ENCODE assay signal across 36 cellular contexts in the genomic region with DNA sequence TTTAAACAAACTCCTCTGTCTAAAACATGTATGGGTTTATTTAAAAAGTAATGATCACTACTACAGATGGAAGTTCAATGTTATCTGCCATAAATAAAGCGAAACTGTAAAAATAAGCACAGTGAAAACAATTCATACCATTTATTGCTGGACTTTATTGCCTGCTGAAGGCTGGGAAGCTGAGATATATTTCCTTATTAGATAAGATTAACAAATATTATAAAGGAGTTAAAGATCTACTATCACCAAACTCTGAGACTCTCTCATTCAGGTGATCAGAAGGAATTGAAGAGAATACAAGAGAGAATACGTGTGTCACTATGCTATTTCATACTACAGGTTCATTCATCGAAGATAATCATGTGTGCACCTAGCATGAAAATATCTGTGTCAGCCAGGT.
"Had no signal": no experiment of that assay in that cellular context is flagged by ENCODE, and none has a peak within 500 bp of the region (broad histone marks: within the 10 kb centered on the region; RNA-seq: fewer than 3 reads in every experiment).

No MANE protein-coding gene starts in this region.

- DNase-seq: activated CD4-positive, alpha-beta memory T cell treated with anti-CD3 and anti-CD28 coated beads, Interleukin-2, amount 10 ng/mL, durations not matched to agents 7 days and 5 days; activated CD4-positive, alpha-beta T cell treated with anti-CD3 and anti-CD28 coated beads for 1 hour; activated CD4-positive, alpha-beta T cell treated with anti-CD3 and anti-CD28 coated beads for 36 hours; activated CD4-positive, alpha-beta T cell treated with anti-CD3 and anti-CD28 coated beads for 48 hours; activated CD4-positive, alpha-beta T cell treated with anti-CD3 and anti-CD28 coated beads, Interleukin-2, amount 10 ng/mL, durations not matched to agents 7 days and 5 days; activated CD4-positive, alpha-beta T cell treated with anti-CD3 and anti-CD28 coated beads, Interleukin-2, amount 50 U/mL, for 48 hours; activated CD4-positive, CD25-positive, alpha-beta regulatory T cell; activated CD8-positive, alpha-beta memory T cell treated with anti-CD3 and anti-CD28 coated beads, Interleukin-2, amount 50 U/mL, for 4 hours; activated effector memory CD4-positive, alpha-beta T cell treated with anti-CD3 and anti-CD28 coated beads, Interleukin-2, amount 50 U/mL, for 16 hours; activated gamma-delta T cell treated with Interleukin-2 at 50 U/mL for 16 hours; activated naive CD4-positive, alpha-beta T cell; activated naive CD4-positive, alpha-beta T cell treated with anti-CD3 and anti-CD28 coated beads for 36 hours; activated naive CD4-positive, alpha-beta T cell treated with anti-CD3 and anti-CD28 coated beads, Interleukin-2, amount 50 U/mL, for 16 hours; activated naive CD8-positive, alpha-beta T cell treated with anti-CD3 and anti-CD28 coated beads for 36 hours; activated T-cell treated with anti-CD3 and anti-CD28 coated beads for 4 hours; activated T-cell treated with anti-CD3 and anti-CD28 coated beads, Interleukin-2, amount 50 U/mL, for 1 hour; activated T-cell treated with anti-CD3 and anti-CD28 coated beads, Interleukin-2, amount 50 U/mL, for 4 hours; activated T-cell treated with anti-CD3 and anti-CD28 coated beads, Interleukin-2, amount 50 U/mL, for 72 hours; adrenal gland; amniotic stem cell; aorta; body of pancreas; brain microvascular endothelial cell; central memory CD4-positive, alpha-beta T cell; T-helper 1 cell; T-helper 2 cell; T-helper 9 cell; WERI-Rb-1 had no signal

- H3K9me3 Mint-ChIP-seq: activated CD4-positive, alpha-beta memory T cell treated with anti-CD3 and anti-CD28 coated beads, Interleukin-2, amount 10 ng/mL, durations not matched to agents 7 days and 5 days; activated CD4-positive, alpha-beta T cell treated with anti-CD3 and anti-CD28 coated beads, Interleukin-2, amount 10 ng/mL, durations not matched to agents 7 days and 5 days; activated naive CD8-positive, alpha-beta T cell treated with anti-CD3 and anti-CD28 coated beads for 36 hours; activated T-helper 17 cell treated with anti-CD3 and anti-CD28 coated beads, Interleukin-2, amount 50 U/mL, for 72 hours; T-helper 1 cell treated with Interleukin-12 subunit alpha and Interleukin-12 subunit beta and Interleukin-4 antibody, amounts not matched to agents 30 μg/mL and 1 μg/mL, for 36 hours; T-helper 2 cell treated with Interferon-gamma antibody and Interleukin-4, amounts not matched to agents 5 μg/mL and 100 μg/mL, for 36 hours had no signal

- H3K4me3 Mint-ChIP-seq: activated CD4-positive, alpha-beta memory T cell treated with anti-CD3 and anti-CD28 coated beads, Interleukin-2, amount 10 ng/mL, durations not matched to agents 7 days and 5 days; activated CD4-positive, alpha-beta T cell treated with anti-CD3 and anti-CD28 coated beads for 36 hours; activated CD4-positive, alpha-beta T cell treated with anti-CD3 and anti-CD28 coated beads, Interleukin-2, amount 10 ng/mL, durations not matched to agents 7 days and 5 days; activated naive CD4-positive, alpha-beta T cell treated with anti-CD3 and anti-CD28 coated beads for 36 hours; activated naive CD8-positive, alpha-beta T cell treated with anti-CD3 and anti-CD28 coated beads for 36 hours; activated T-cell treated with anti-CD3 and anti-CD28 coated beads, Interleukin-2, amount 50 U/mL, for 4 hours; activated T-cell treated with anti-CD3 and anti-CD28 coated beads, Interleukin-2, amount 50 U/mL, for 72 hours; activated T-helper 1 cell treated with anti-CD3 and anti-CD28 coated beads, Interleukin-12 subunit alpha, Interleukin-12 subunit beta, Interleukin-2, Interleukin-4 antibody, amounts not matched to agents 30 ng/mL and 10 ng/mL and 1 ng/mL, durations not matched to agents 14 hours and 24 hours and 36 hours; activated T-helper 17 cell treated with anti-CD3 and anti-CD28 coated beads, Interleukin-2, amount 50 U/mL, for 72 hours; T-helper 1 cell treated with Interleukin-12 subunit alpha and Interleukin-12 subunit beta and Interleukin-4 antibody, amounts not matched to agents 30 μg/mL and 1 μg/mL, for 36 hours; T-helper 2 cell treated with Interferon-gamma antibody and Interleukin-4, amounts not matched to agents 5 μg/mL and 100 μg/mL, for 36 hours; WTC11 had no signal

- H3K36me3 Mint-ChIP-seq: activated naive CD4-positive, alpha-beta T cell treated with anti-CD3 and anti-CD28 coated beads, Interleukin-2, amount 50 U/mL, for 72 hours; activated naive CD8-positive, alpha-beta T cell treated with anti-CD3 and anti-CD28 coated beads for 36 hours; WTC11 had no signal

- H3K27ac Mint-ChIP-seq: activated CD4-positive, alpha-beta memory T cell treated with anti-CD3 and anti-CD28 coated beads, Interleukin-2, amount 10 ng/mL, durations not matched to agents 7 days and 5 days; activated CD4-positive, alpha-beta T cell treated with anti-CD3 and anti-CD28 coated beads for 36 hours; activated CD4-positive, alpha-beta T cell treated with anti-CD3 and anti-CD28 coated beads, Interleukin-2, amount 10 ng/mL, durations not matched to agents 7 days and 5 days; activated naive CD4-positive, alpha-beta T cell treated with anti-CD3 and anti-CD28 coated beads for 36 hours; activated naive CD4-positive, alpha-beta T cell treated with anti-CD3 and anti-CD28 coated beads, Interleukin-2, amount 50 U/mL, for 72 hours; activated naive CD8-positive, alpha-beta T cell treated with anti-CD3 and anti-CD28 coated beads for 36 hours; activated T-cell treated with anti-CD3 and anti-CD28 coated beads, Interleukin-2, amount 50 U/mL, for 72 hours; activated T-helper 1 cell treated with anti-CD3 and anti-CD28 coated beads, Interleukin-12 subunit alpha, Interleukin-12 subunit beta, Interleukin-2, Interleukin-4 antibody, amounts not matched to agents 30 ng/mL and 10 ng/mL and 1 ng/mL, durations not matched to agents 14 hours and 24 hours and 36 hours; activated T-helper 17 cell treated with anti-CD3 and anti-CD28 coated beads, Interleukin-2, amount 50 U/mL, for 72 hours; T-helper 1 cell treated with Interleukin-12 subunit alpha and Interleukin-12 subunit beta and Interleukin-4 antibody, amounts not matched to agents 30 μg/mL and 1 μg/mL, for 36 hours; T-helper 2 cell treated with Interferon-gamma antibody and Interleukin-4, amounts not matched to agents 5 μg/mL and 100 μg/mL, for 36 hours; WTC11 had no signal

- H3K4me1 ChIP-seq: adrenal gland, body of pancreas, breast epithelium had no signal

- H3K36me3 ChIP-seq: adrenal gland, brain microvascular endothelial cell, breast epithelium, WERI-Rb-1 had no signal

- H3K27me3 Mint-ChIP-seq: activated CD4-positive, alpha-beta memory T cell treated with anti-CD3 and anti-CD28 coated beads, Interleukin-2, amount 10 ng/mL, durations not matched to agents 7 days and 5 days; activated CD4-positive, alpha-beta T cell treated with anti-CD3 and anti-CD28 coated beads for 36 hours; activated CD4-positive, alpha-beta T cell treated with anti-CD3 and anti-CD28 coated beads, Interleukin-2, amount 10 ng/mL, durations not matched to agents 7 days and 5 days; activated naive CD8-positive, alpha-beta T cell treated with anti-CD3 and anti-CD28 coated beads for 36 hours; activated T-helper 17 cell treated with anti-CD3 and anti-CD28 coated beads, Interleukin-2, amount 50 U/mL, for 72 hours had no signal

- H3K27ac ChIP-seq: adrenal gland, body of pancreas, brain microvascular endothelial cell, breast epithelium, WERI-Rb-1 had no signal

- H3K4me1 Mint-ChIP-seq: activated CD4-positive, alpha-beta memory T cell treated with anti-CD3 and anti-CD28 coated beads, Interleukin-2, amount 10 ng/mL, durations not matched to agents 7 days and 5 days; activated CD4-positive, alpha-beta T cell treated with anti-CD3 and anti-CD28 coated beads for 36 hours; activated CD4-positive, alpha-beta T cell treated with anti-CD3 and anti-CD28 coated beads, Interleukin-2, amount 10 ng/mL, durations not matched to agents 7 days and 5 days; activated naive CD8-positive, alpha-beta T cell treated with anti-CD3 and anti-CD28 coated beads for 36 hours; activated T-helper 17 cell treated with anti-CD3 and anti-CD28 coated beads, Interleukin-2, amount 50 U/mL, for 72 hours had no signal

- H3K9me3 ChIP-seq: adrenal gland, body of pancreas had no signal

- ATAC-seq: activated CD4-positive, alpha-beta T cell treated with anti-CD3 and anti-CD28 coated beads for 36 hours; activated CD4-positive, CD25-positive, alpha-beta regulatory T cell treated with anti-CD3 and anti-CD28 coated beads, Interleukin-2, amount 50 U/mL, for 24 hours; activated naive CD4-positive, alpha-beta T cell treated with anti-CD3 and anti-CD28 coated beads, Interleukin-2, amount 50 U/mL, for 72 hours; activated T-cell treated with anti-CD3 and anti-CD28 coated beads, Interleukin-2, amount 50 U/mL, for 4 hours; activated T-cell treated with anti-CD3 and anti-CD28 coated beads, Interleukin-2, amount 50 U/mL, for 72 hours; activated T-helper 17 cell treated with anti-CD3 and anti-CD28 coated beads, Interleukin-2, amount 50 U/mL, for 72 hours; body of pancreas; WTC11 had no signal

- H3K4me3 ChIP-seq: adrenal gland, body of pancreas, breast epithelium had no signal
